9 cellular contexts compared by ENCODE assay signal in the genomic region with DNA sequence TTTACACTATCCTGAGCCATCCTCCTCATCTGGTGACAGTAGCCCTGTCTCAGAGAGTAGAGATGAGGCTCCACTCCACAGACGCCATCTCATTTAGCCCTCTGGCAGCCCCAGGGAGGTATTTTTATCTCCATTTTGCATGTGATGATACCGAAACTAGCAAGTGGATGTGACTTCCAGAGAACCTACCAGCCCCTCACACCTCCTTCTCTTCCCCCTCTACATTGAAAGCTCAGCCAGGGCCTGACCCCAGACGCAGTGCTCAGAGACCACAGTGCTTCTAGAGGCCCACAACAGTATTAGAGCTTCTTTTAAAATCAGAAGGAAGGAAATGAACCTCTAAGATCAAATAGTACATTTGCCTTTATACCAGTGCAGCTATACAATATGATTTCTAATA. TPM values are rescaled to one million over a fixed set of nuclear protein-coding genes. Genes with fewer than 3 reads are reported as not detected.
DNase-seq lines count a peak whose midpoint lies in the region; ATAC-seq and TF ChIP-seq lines count a peak whose summit lies in the region.
"Had no signal": no experiment of that assay in that cellular context is flagged by ENCODE, and none has a peak within 500 bp of the region (broad histone marks: within the 10 kb centered on the region; RNA-seq: fewer than 3 reads in every experiment).

No MANE protein-coding gene starts in this region.

- POLR2A ChIA-PET in naive thymus-derived CD8-positive, alpha-beta T cell (lab: Charles Lee), result interaction anchor here (3.8 kb wide), 1 partner anchor 112 kb away, joined by 16 read pairs; no protein-coding TSS in a partner anchor

- peak overlapping the region; percentile 95 to 100 (median 98) for H3K27ac Mint-ChIP-seq in naive thymus-derived CD8-positive, alpha-beta T cell

- peaks cover 60 to 100% (median 96%) of the 10 kb centered on the region in 4 donors for H3K4me1 Mint-ChIP-seq in naive thymus-derived CD8-positive, alpha-beta T cell

- H4K20me1 ChIP-seq in Karpas-422 (ENCODE audit: insufficient read depth, low read depth, low read length), result no peaks in the 10 kb centered on the region

- H3K4me1 ChIP-seq in Karpas-422 (ENCODE audit: low read length) (peaks cover 66% of the 10 kb centered on the region), lower lobe of right lung (peaks cover 82% of the 10 kb centered on the region)

- H3K4me3 Mint-ChIP-seq in naive thymus-derived CD8-positive, alpha-beta T cell, result peak overlapping the region; percentile 72 to 95 (median 84)

- H3K9ac ChIP-seq in Karpas-422 (ENCODE audit: low read length), result peak overlapping the region; percentile 67

- no peaks in the 10 kb centered on the region for H3K9me3 Mint-ChIP-seq in naive thymus-derived CD8-positive, alpha-beta T cell

- H3K36me3 Mint-ChIP-seq in naive thymus-derived CD8-positive, alpha-beta T cell, result peaks cover 0 to 42% (median 4%) of the 10 kb centered on the region in 3 donors

- H3K27ac ChIP-seq in Karpas-422 (ENCODE audit: low read length), result peak overlapping the region; percentile 92
- no peak overlapping the region for H3K27ac ChIP-seq in lower lobe of right lung

- H3K9me3 ChIP-seq in Karpas-422 (ENCODE audit: low read length) (no peaks in the 10 kb centered on the region), lower lobe of right lung (no peaks in the 10 kb centered on the region)

- H3K27me3 Mint-ChIP-seq in naive thymus-derived CD8-positive, alpha-beta T cell, result no peaks in the 10 kb centered on the region

- ATAC-seq in GM21619 (IDR thresholded peaks at IDR 0.05; ENCODE audit: unreplicated experiment) (peak; percentile 79), lower lobe of right lung (no peak)
- peak; percentile 75 to 87 for ATAC-seq in naive thymus-derived CD8-positive, alpha-beta T cell

- peak; percentile 34 for TF ChIP-seq POLR2A in GM18526 (IDR thresholded peaks at IDR 0.05; ENCODE audit: extremely low read depth, insufficient read length)

- TF ChIP-seq CTCF in lower lobe of right lung (IDR thresholded peaks at IDR 0.05), result no peak

- H3K27me3 ChIP-seq in Karpas-422 (ENCODE audit: low read length), result no peaks in the 10 kb centered on the region
- no peaks in the 10 kb centered on the region for H3K27me3 ChIP-seq in lower lobe of right lung (ENCODE audit: low read depth)

- DNase-seq in Karpas-422 (peak; percentile 90), lower lobe of right lung (no peak), NCI-H128 (lab: John Stamatoyannopoulos, UW; ENCODE audit: unreplicated experiment) (no peak), NCI-H446 treated with DMSO at 0.1 percent for 48 hours (lab: John Stamatoyannopoulos, UW) (no peak), HK-2 (ENCODE audit: unreplicated experiment) (no peak)
- DNase-seq in naive thymus-derived CD8-positive, alpha-beta T cell, result peak in 5 of 10 donors; percentile 38 to 69 (median 60)
- DNase-seq: IMR-90 had no signal

- intact Hi-C loops in lower lobe of right lung (cut with DNase I), result no loop called here

- H3K36me3 ChIP-seq in Karpas-422 (ENCODE audit: insufficient read depth, low read length) (no peaks in the 10 kb centered on the region), lower lobe of right lung (peaks cover 4% of the 10 kb centered on the region)

- H3K4me2 ChIP-seq in Karpas-422 (ENCODE audit: low read depth, low read length, poor library complexity, severe bottlenecking), result peak overlapping the region; percentile 81

- no peak overlapping the region for H2AFZ ChIP-seq in Karpas-422 (ENCODE audit: low read length)

- peak overlapping the region; percentile 65 for H3K4me3 ChIP-seq in Karpas-422 (ENCODE audit: low read length)
- no peak overlapping the region for H3K4me3 ChIP-seq in lower lobe of right lung

- H3K79me2 ChIP-seq in Karpas-422 (ENCODE audit: low read length), result peaks cover 89% of the 10 kb centered on the region

- H3K9me2 ChIP-seq in Karpas-422 (replicated peaks; ENCODE audit: insufficient read depth, low read length), result no peaks in the 10 kb centered on the region

RNA-seq across cellular contexts. Expression of gene GYPC, which starts 8.3 kb away (rescaled TPM):
- total RNA-seq in Karpas-422 (2014; rRNA removed; shearing (Covaris generic); ENCODE audit: low replicate concordance), result 156 and 251 TPM in 2 replicates
- 100 to 1,000 TPM; 151 to 152 TPM for total RNA-seq in naive thymus-derived CD8-positive, alpha-beta T cell
- 100 to 1,000 TPM; 199 to 303 (median 265) TPM for polyA plus RNA-seq in naive thymus-derived CD8-positive, alpha-beta T cell
- 92.6 TPM for total RNA-seq in lower lobe of right lung

Comparison
In these comparisons a context has a peak if more than half of its experiments do, and no peak if none do; other contexts are left out.
1. ATAC-seq: peak in GM21619 (single experiment) and naive thymus-derived CD8-positive, alpha-beta T cell (2 of 2); none in lower lobe of right lung (0 of 2).